ENCODE assay signal across 1 cellular context in the genomic region with DNA sequence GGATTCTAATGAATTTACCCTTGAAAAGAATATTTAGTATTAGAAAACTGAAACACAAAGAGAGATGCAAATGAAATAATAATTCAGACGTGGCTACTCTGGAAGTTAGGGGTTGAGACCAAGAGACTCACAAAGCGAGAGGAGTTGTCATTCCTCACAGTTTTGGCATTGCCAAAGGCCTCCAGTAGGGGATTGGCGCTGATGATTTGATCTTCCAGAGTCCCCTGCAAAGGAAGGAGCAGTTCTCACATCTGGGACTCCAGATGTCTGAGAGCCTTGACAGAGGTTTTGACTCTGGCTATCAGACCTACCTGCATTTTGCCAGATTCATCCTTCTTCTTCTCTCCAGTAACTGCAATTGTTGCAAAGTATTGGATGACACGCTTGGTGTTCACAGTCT.
TF ChIP-seq lines count a peak whose summit lies in the region.

No MANE protein-coding gene starts in this region.

TF ChIP-seq in GM23338, 12 proteins besides CTCF, POLR2A, EP300 and RAD21:
- TF ChIP-seq, protein P1, sequence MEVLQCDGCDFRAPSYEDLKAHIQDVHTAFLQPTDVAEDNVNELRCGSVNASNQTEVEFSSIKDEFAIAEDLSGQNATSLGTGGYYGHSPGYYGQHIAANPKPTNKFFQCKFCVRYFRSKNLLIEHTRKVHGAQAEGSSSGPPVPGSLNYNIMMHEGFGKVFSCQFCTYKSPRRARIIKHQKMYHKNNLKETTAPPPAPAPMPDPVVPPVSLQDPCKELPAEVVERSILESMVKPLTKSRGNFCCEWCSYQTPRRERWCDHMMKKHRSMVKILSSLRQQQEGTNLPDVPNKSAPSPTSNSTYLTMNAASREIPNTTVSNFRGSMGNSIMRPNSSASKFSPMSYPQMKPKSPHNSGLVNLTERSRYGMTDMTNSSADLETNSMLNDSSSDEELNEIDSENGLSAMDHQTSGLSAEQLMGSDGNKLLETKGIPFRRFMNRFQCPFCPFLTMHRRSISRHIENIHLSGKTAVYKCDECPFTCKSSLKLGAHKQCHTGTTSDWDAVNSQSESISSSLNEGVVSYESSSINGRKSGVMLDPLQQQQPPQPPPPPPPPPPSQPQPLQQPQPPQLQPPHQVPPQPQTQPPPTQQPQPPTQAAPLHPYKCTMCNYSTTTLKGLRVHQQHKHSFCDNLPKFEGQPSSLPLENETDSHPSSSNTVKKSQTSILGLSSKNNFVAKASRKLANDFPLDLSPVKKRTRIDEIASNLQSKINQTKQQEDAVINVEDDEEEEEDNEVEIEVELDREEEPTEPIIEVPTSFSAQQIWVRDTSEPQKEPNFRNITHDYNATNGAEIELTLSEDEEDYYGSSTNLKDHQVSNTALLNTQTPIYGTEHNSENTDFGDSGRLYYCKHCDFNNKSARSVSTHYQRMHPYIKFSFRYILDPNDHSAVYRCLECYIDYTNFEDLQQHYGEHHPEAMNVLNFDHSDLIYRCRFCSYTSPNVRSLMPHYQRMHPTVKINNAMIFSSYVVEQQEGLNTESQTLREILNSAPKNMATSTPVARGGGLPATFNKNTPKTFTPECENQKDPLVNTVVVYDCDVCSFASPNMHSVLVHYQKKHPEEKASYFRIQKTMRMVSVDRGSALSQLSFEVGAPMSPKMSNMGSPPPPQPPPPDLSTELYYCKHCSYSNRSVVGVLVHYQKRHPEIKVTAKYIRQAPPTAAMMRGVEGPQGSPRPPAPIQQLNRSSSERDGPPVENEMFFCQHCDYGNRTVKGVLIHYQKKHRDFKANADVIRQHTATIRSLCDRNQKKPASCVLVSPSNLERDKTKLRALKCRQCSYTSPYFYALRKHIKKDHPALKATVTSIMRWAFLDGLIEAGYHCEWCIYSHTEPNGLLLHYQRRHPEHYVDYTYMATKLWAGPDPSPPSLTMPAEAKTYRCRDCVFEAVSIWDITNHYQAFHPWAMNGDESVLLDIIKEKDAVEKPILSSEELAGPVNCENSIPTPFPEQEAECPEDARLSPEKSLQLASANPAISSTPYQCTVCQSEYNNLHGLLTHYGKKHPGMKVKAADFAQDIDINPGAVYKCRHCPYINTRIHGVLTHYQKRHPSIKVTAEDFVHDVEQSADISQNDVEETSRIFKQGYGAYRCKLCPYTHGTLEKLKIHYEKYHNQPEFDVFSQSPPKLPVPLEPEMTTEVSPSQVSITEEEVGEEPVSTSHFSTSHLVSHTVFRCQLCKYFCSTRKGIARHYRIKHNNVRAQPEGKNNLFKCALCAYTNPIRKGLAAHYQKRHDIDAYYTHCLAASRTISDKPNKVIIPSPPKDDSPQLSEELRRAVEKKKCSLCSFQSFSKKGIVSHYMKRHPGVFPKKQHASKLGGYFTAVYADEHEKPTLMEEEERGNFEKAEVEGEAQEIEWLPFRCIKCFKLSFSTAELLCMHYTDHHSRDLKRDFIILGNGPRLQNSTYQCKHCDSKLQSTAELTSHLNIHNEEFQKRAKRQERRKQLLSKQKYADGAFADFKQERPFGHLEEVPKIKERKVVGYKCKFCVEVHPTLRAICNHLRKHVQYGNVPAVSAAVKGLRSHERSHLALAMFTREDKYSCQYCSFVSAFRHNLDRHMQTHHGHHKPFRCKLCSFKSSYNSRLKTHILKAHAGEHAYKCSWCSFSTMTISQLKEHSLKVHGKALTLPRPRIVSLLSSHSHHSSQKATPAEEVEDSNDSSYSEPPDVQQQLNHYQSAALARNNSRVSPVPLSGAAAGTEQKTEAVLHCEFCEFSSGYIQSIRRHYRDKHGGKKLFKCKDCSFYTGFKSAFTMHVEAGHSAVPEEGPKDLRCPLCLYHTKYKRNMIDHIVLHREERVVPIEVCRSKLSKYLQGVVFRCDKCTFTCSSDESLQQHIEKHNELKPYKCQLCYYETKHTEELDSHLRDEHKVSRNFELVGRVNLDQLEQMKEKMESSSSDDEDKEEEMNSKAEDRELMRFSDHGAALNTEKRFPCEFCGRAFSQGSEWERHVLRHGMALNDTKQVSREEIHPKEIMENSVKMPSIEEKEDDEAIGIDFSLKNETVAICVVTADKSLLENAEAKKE (CRISPR knock-in tag; IDR thresholded peaks at IDR 0.05), result no peak
- TF ChIP-seq ZNF331 (CRISPR knock-in tag; IDR thresholded peaks at IDR 0.05; ENCODE audit: low read depth), result no peak
- TF ChIP-seq EZH2 (IDR thresholded peaks at IDR 0.05; ENCODE audit: low read depth, unreplicated experiment), result no peak
- no peak for TF ChIP-seq NANOG (IDR thresholded peaks at IDR 0.05; ENCODE audit: borderline replicate concordance)
- TF ChIP-seq ZNF114 (CRISPR knock-in tag; IDR thresholded peaks at IDR 0.05), result no peak
- TF ChIP-seq, protein P2, sequence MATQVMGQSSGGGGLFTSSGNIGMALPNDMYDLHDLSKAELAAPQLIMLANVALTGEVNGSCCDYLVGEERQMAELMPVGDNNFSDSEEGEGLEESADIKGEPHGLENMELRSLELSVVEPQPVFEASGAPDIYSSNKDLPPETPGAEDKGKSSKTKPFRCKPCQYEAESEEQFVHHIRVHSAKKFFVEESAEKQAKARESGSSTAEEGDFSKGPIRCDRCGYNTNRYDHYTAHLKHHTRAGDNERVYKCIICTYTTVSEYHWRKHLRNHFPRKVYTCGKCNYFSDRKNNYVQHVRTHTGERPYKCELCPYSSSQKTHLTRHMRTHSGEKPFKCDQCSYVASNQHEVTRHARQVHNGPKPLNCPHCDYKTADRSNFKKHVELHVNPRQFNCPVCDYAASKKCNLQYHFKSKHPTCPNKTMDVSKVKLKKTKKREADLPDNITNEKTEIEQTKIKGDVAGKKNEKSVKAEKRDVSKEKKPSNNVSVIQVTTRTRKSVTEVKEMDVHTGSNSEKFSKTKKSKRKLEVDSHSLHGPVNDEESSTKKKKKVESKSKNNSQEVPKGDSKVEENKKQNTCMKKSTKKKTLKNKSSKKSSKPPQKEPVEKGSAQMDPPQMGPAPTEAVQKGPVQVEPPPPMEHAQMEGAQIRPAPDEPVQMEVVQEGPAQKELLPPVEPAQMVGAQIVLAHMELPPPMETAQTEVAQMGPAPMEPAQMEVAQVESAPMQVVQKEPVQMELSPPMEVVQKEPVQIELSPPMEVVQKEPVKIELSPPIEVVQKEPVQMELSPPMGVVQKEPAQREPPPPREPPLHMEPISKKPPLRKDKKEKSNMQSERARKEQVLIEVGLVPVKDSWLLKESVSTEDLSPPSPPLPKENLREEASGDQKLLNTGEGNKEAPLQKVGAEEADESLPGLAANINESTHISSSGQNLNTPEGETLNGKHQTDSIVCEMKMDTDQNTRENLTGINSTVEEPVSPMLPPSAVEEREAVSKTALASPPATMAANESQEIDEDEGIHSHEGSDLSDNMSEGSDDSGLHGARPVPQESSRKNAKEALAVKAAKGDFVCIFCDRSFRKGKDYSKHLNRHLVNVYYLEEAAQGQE (IDR thresholded peaks at IDR 0.05; ENCODE audit: unreplicated experiment), result no peak
- TF ChIP-seq JUNB (IDR thresholded peaks at IDR 0.05; ENCODE audit: unreplicated experiment), result no peak
- no peak for TF ChIP-seq POLR2AphosphoS5 (IDR thresholded peaks at IDR 0.05; ENCODE audit: low read depth)
- no peak for TF ChIP-seq EZH2phosphoT487 (IDR thresholded peaks at IDR 0.05; ENCODE audit: unreplicated experiment)
- TF ChIP-seq CREB1 (CRISPR knock-in tag; IDR thresholded peaks at IDR 0.05; ENCODE audit: low read depth), result no peak
- TF ChIP-seq, protein P3, sequence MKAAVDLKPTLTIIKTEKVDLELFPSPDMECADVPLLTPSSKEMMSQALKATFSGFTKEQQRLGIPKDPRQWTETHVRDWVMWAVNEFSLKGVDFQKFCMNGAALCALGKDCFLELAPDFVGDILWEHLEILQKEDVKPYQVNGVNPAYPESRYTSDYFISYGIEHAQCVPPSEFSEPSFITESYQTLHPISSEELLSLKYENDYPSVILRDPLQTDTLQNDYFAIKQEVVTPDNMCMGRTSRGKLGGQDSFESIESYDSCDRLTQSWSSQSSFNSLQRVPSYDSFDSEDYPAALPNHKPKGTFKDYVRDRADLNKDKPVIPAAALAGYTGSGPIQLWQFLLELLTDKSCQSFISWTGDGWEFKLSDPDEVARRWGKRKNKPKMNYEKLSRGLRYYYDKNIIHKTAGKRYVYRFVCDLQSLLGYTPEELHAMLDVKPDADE (IDR thresholded peaks at IDR 0.05), result no peak
- TF ChIP-seq STAT1 (IDR thresholded peaks at IDR 0.05; ENCODE audit: unreplicated experiment), result no peak
